ENCODE assay signal across 8 cellular contexts in the genomic region with DNA sequence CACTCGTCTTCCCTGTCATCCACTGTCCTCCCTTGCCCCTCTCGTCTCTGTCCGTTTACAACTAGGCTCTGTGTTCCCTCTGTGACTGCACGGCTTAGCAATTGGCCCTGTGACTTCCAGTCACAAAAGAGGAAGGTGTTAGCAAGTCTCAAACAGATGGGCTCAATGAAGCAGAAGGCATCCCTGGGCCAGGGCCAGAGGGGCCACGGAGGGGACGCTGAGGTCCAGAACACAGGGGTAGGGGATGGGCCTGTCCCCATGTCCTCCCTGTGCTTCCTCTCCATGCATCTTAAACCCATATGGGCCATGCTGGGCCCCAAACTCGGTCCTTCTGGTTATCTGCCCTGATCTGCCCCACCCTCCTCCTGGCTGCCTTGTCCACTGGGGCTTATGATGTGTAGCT. TPM values are rescaled to one million over a fixed set of nuclear protein-coding genes. Genes with fewer than 3 reads are reported as not detected.
DNase-seq lines count a peak whose midpoint lies in the region; ATAC-seq and TF ChIP-seq lines count a peak whose summit lies in the region.

A gene with protein sequence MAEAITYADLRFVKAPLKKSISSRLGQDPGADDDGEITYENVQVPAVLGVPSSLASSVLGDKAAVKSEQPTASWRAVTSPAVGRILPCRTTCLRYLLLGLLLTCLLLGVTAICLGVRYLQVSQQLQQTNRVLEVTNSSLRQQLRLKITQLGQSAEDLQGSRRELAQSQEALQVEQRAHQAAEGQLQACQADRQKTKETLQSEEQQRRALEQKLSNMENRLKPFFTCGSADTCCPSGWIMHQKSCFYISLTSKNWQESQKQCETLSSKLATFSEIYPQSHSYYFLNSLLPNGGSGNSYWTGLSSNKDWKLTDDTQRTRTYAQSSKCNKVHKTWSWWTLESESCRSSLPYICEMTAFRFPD (minus strand): TSS at position 89 of the 403 bp plus-strand sequence. CDS start 110 bp downstream, outside the sequence.

- WGBS in transverse colon (ENCODE audit: low coverage in 1 of 2), 2 donors, result 71 to 80% methylated on average over 1 to 7 of the region's 7 CpGs

- H3K4me3 ChIP-seq in transverse colon, result peak within 1 kb of the TSS in 3 of 4 donors; percentile 10 to 38 (median 37)

- no peak for TF ChIP-seq POLR2A in transverse colon (IDR thresholded peaks at IDR 0.05)

- DNase-seq in activated CD8-positive, alpha-beta memory T cell treated with anti-CD3 and anti-CD28 coated beads, Interleukin-2, amount 10 ng/mL, durations not matched to agents 7 days and 5 days, result no peak
- DNase-seq in activated CD8-positive, alpha-beta memory T cell treated with anti-CD3 and anti-CD28 coated beads, Interleukin-2, amount 50 U/mL, for 48 hours, result no peak
- no peak for DNase-seq in activated T-helper 2 cell treated with anti-CD3 and anti-CD28 coated beads, Interferon-gamma antibody, Interleukin-2, Interleukin-4, amounts not matched to agents 10 μg/mL and 5 μg/mL and 100 μg/mL, durations not matched to agents 14 hours and 24 hours and 36 hours (ENCODE audit: low spot score)
- DNase-seq in immature natural killer cell (no peak), transverse colon (peak; percentile 32), NCI-H774 (lab: John Stamatoyannopoulos, UW) (no peak)

- H3K36me3 Mint-ChIP-seq in activated CD8-positive, alpha-beta memory T cell treated with anti-CD3 and anti-CD28 coated beads, Interleukin-2, amount 10 ng/mL, durations not matched to agents 7 days and 5 days, result no peaks in the 10 kb centered on the region
- peaks cover 9% of the 10 kb centered on the region for H3K36me3 Mint-ChIP-seq in activated T-helper 2 cell treated with anti-CD3 and anti-CD28 coated beads, Interferon-gamma antibody, Interleukin-2, Interleukin-4, amounts not matched to agents 10 μg/mL and 5 μg/mL and 100 μg/mL, durations not matched to agents 14 hours and 24 hours and 36 hours (ENCODE audit: low read depth)
- peaks cover 0 to 9% (median 0%) of the 10 kb centered on the region in 3 donors for H3K36me3 Mint-ChIP-seq in immature natural killer cell

- H3K4me1 ChIP-seq in transverse colon, result peaks cover 3 to 9% (median 8%) of the 10 kb centered on the region in 4 donors

- intact Hi-C loops in activated T-helper 2 cell treated with anti-CD3 and anti-CD28 coated beads, Interferon-gamma antibody, Interleukin-2, Interleukin-4, amounts not matched to agents 10 μg/mL and 5 μg/mL and 100 μg/mL, durations not matched to agents 14 hours and 24 hours and 36 hours (cut with micrococcal nuclease), result loop anchor here (2.0 kb wide), 2 partner anchors 16 to 28 kb away; no protein-coding TSS in a partner anchor
- intact Hi-C loops in transverse colon (cut with DNase I; ENCODE audit: low total_unique reads), result no loop called here

- no peaks in the 10 kb centered on the region for H3K9me3 Mint-ChIP-seq in activated CD8-positive, alpha-beta memory T cell treated with anti-CD3 and anti-CD28 coated beads, Interleukin-2, amount 10 ng/mL, durations not matched to agents 7 days and 5 days (ENCODE audit: low read depth)
- H3K9me3 Mint-ChIP-seq in activated T-helper 2 cell treated with anti-CD3 and anti-CD28 coated beads, Interferon-gamma antibody, Interleukin-2, Interleukin-4, amounts not matched to agents 10 μg/mL and 5 μg/mL and 100 μg/mL, durations not matched to agents 14 hours and 24 hours and 36 hours, result no peaks in the 10 kb centered on the region
- H3K9me3 Mint-ChIP-seq in immature natural killer cell, result peaks cover 0 to 2% (median 0%) of the 10 kb centered on the region in 6 donors

- no peak for TF ChIP-seq CTCF in transverse colon (IDR thresholded peaks at IDR 0.05)

- H3K9me3 ChIP-seq in transverse colon, result no peaks in the 10 kb centered on the region

- peak within 1 kb of the TSS in 3 of 4 donors; percentile 26 to 62 (median 59) for H3K27ac ChIP-seq in transverse colon

- in situ Hi-C loops in transverse colon (cut with MboI; ENCODE audit: low pct_ligation_motif_present in 1 of 4, low pct_unique_long_range_greater_than_20kb in 1 of 4, low sequenced_read_pairs in 3 of 4), result no loop called here

- TF ChIP-seq EP300 in transverse colon (IDR thresholded peaks at IDR 0.05; ENCODE audit: low read depth), result no peak

- CTCF ChIA-PET in activated CD8-positive, alpha-beta memory T cell treated with anti-CD3 and anti-CD28 coated beads, Interleukin-2, amount 10 ng/mL, durations not matched to agents 7 days and 5 days (lab: Charles Lee), result interaction anchor here (1.3 to 15.0 kb wide), 6 partner anchors 10 to 118 kb away, joined by 3 to 196 read pairs (median 44); a partner anchor contains a TSS

- ATAC-seq in activated CD8-positive, alpha-beta memory T cell treated with anti-CD3 and anti-CD28 coated beads, Interleukin-2, amount 10 ng/mL, durations not matched to agents 7 days and 5 days, result no peak
- ATAC-seq in HG02623 (IDR thresholded peaks at IDR 0.05; ENCODE audit: unreplicated experiment) (no peak), GM18502 (IDR thresholded peaks at IDR 0.05; ENCODE audit: poor library complexity, unreplicated experiment) (no peak)

- peak within 1 kb of the TSS; percentile 80 for H3K27ac Mint-ChIP-seq in activated CD8-positive, alpha-beta memory T cell treated with anti-CD3 and anti-CD28 coated beads, Interleukin-2, amount 10 ng/mL, durations not matched to agents 7 days and 5 days
- peak within 1 kb of the TSS; percentile 95 for H3K27ac Mint-ChIP-seq in activated T-helper 2 cell treated with anti-CD3 and anti-CD28 coated beads, Interferon-gamma antibody, Interleukin-2, Interleukin-4, amounts not matched to agents 10 μg/mL and 5 μg/mL and 100 μg/mL, durations not matched to agents 14 hours and 24 hours and 36 hours
- peak within 1 kb of the TSS; percentile 92 to 100 (median 99) for H3K27ac Mint-ChIP-seq in immature natural killer cell

- H3K27me3 Mint-ChIP-seq in activated CD8-positive, alpha-beta memory T cell treated with anti-CD3 and anti-CD28 coated beads, Interleukin-2, amount 10 ng/mL, durations not matched to agents 7 days and 5 days, result no peaks in the 10 kb centered on the region
- H3K27me3 Mint-ChIP-seq in activated T-helper 2 cell treated with anti-CD3 and anti-CD28 coated beads, Interferon-gamma antibody, Interleukin-2, Interleukin-4, amounts not matched to agents 10 μg/mL and 5 μg/mL and 100 μg/mL, durations not matched to agents 14 hours and 24 hours and 36 hours (ENCODE audit: low read depth), result no peaks in the 10 kb centered on the region
- H3K27me3 Mint-ChIP-seq in immature natural killer cell (ENCODE audit: low read depth in 3 of 3), result peaks cover 8 to 26% (median 24%) of the 10 kb centered on the region in 3 donors

- H3K4me3 Mint-ChIP-seq in activated CD8-positive, alpha-beta memory T cell treated with anti-CD3 and anti-CD28 coated beads, Interleukin-2, amount 10 ng/mL, durations not matched to agents 7 days and 5 days, result peak within 1 kb of the TSS; percentile 78
- H3K4me3 Mint-ChIP-seq in activated T-helper 2 cell treated with anti-CD3 and anti-CD28 coated beads, Interferon-gamma antibody, Interleukin-2, Interleukin-4, amounts not matched to agents 10 μg/mL and 5 μg/mL and 100 μg/mL, durations not matched to agents 14 hours and 24 hours and 36 hours (ENCODE audit: low read depth), result peak within 1 kb of the TSS; percentile 80
- peak within 1 kb of the TSS; percentile 89 to 93 (median 90) for H3K4me3 Mint-ChIP-seq in immature natural killer cell

- H3K36me3 ChIP-seq in transverse colon, result no peaks in the 10 kb centered on the region

- peaks cover 52% of the 10 kb centered on the region for H3K4me1 Mint-ChIP-seq in activated CD8-positive, alpha-beta memory T cell treated with anti-CD3 and anti-CD28 coated beads, Interleukin-2, amount 10 ng/mL, durations not matched to agents 7 days and 5 days
- peaks cover 64% of the 10 kb centered on the region for H3K4me1 Mint-ChIP-seq in activated T-helper 2 cell treated with anti-CD3 and anti-CD28 coated beads, Interferon-gamma antibody, Interleukin-2, Interleukin-4, amounts not matched to agents 10 μg/mL and 5 μg/mL and 100 μg/mL, durations not matched to agents 14 hours and 24 hours and 36 hours (ENCODE audit: low read depth)
- H3K4me1 Mint-ChIP-seq in immature natural killer cell, result peaks cover 68 to 71% of the 10 kb centered on the region in 2 donors

- H3K27me3 ChIP-seq in transverse colon, result no peaks in the 10 kb centered on the region

RNA-seq across cellular contexts. Expression of the gene that starts here (rescaled TPM):
- 10 to 100 TPM; 11.4 to 11.9 TPM for total RNA-seq in activated CD8-positive, alpha-beta memory T cell treated with anti-CD3 and anti-CD28 coated beads, Interleukin-2, amount 10 ng/mL, durations not matched to agents 7 days and 5 days
- total RNA-seq in activated T-helper 2 cell treated with anti-CD3 and anti-CD28 coated beads, Interferon-gamma antibody, Interleukin-2, Interleukin-4, amounts not matched to agents 10 μg/mL and 5 μg/mL and 100 μg/mL, durations not matched to agents 14 hours and 24 hours and 36 hours, result 11.3 and 11.4 TPM in 2 replicates
- 10 to 100 TPM in 2 of 3 donors, 1 to 10 TPM in 1; 6.2 to 18.4 (median 10.1) TPM for polyA plus RNA-seq in immature natural killer cell
- 10 to 100 TPM in 2 of 4 donors, 1 to 10 TPM in 2; 3.0 to 21.9 (median 10.9) TPM for total RNA-seq in transverse colon
